In the genomic region with DNA sequence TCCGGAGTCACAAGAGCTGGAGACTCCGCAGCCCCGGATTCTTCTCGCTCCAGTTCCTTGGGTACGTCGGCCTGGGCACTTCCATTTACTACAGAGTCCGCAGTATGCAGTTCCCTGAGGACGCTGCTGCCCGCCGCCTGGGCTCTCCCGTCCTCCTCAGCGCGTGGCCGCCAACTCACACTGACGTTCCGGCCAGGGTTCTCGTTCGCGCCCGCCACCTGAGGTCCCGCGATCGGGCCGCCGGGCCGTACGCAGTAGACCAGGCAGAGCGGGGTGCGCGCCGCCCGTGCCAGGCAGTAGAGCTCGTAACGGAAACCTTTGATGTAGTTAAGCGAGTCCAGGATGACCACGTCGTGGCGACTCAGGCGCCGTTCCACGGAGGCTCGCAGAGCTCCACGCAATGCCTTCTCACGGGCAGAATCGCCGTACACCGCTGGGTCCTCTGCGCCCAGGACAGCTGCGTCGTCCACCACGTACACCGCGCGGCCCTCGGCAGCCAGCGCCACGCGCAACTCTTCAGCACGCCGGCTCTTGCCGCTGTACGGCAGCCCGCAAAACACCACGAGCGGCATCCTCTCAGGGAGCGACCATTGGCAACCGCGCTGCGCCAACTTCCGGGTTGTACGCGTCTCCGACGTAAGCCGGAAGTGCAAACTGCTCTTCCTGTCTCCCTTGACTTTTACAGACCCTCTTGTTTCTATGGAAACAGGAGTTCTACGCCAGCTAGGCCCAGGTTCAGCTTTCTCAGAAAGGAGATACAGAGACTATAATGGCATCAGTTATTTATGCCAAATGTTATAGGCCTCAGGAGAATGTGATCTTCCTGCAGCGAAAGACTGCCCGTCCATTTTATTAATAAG, we compare ENCODE assay signal across 8 cellular contexts. TPM values are rescaled to one million over a fixed set of nuclear protein-coding genes. Genes with fewer than 3 reads are reported as not detected.
DNase-seq lines count a peak whose midpoint lies in the region; ATAC-seq and TF ChIP-seq lines count a peak whose summit lies in the region.

A gene with protein sequence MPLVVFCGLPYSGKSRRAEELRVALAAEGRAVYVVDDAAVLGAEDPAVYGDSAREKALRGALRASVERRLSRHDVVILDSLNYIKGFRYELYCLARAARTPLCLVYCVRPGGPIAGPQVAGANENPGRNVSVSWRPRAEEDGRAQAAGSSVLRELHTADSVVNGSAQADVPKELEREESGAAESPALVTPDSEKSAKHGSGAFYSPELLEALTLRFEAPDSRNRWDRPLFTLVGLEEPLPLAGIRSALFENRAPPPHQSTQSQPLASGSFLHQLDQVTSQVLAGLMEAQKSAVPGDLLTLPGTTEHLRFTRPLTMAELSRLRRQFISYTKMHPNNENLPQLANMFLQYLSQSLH (minus strand): TSS at position 621 of the 860 bp plus-strand sequence. CDS start 49 bp downstream, at position 572.

- DNase-seq in GM10248 (ENCODE audit: extremely low spot score) (peak; percentile 91), NCI-H1092 treated with DMSO at 0.1 percent for 48 hours (lab: John Stamatoyannopoulos, UW) (peak; percentile 78), SKM-1 (lab: John Stamatoyannopoulos, UW; ENCODE audit: unreplicated experiment) (peak; percentile 68), glomerular visceral epithelial cell (ENCODE audit: extremely low spot score) (peak; percentile 90), osteoblast (ENCODE audit: insufficient read length, low spot score, missing footprints) (peak; percentile 94), thoracic aorta (ENCODE audit: low spot score) (peak; percentile 54)
- DNase-seq in activated naive CD4-positive, alpha-beta T cell treated with anti-CD3 and anti-CD28 coated beads, Interleukin-2, amount 50 U/mL, for 72 hours (ENCODE audit: low spot score in 2 of 2): peak; percentile 82 to 83

- peak within 1 kb of the TSS; percentile 93 to 99 for H3K27ac Mint-ChIP-seq in activated naive CD4-positive, alpha-beta T cell treated with anti-CD3 and anti-CD28 coated beads, Interleukin-2, amount 50 U/mL, for 72 hours

- H3K4me2 ChIP-seq in osteoblast (ENCODE audit: insufficient read depth, low read length): peak within 1 kb of the TSS; percentile 100

- TF ChIP-seq CTCF in GM10248 (IDR thresholded peaks at IDR 0.05; ENCODE audit: control extremely low read depth, extremely low read depth, low read depth, missing control alignments) (no peak), osteoblast (IDR thresholded peaks at IDR 0.05; ENCODE audit: extremely low read depth, low read depth, low read length) (no peak), thoracic aorta (IDR thresholded peaks at IDR 0.05) (no peak)

- H3K36me3 Mint-ChIP-seq in activated naive CD4-positive, alpha-beta T cell treated with anti-CD3 and anti-CD28 coated beads, Interleukin-2, amount 50 U/mL, for 72 hours: peaks cover 25 to 28% of the 10 kb centered on the region in 2 donors

- H3K4me3 ChIP-seq in osteoblast (ENCODE audit: insufficient read depth, low read length) (peak within 1 kb of the TSS; percentile 92), thoracic aorta (peak within 1 kb of the TSS; percentile 84)

- H2AFZ ChIP-seq in osteoblast (ENCODE audit: low read length): peak within 1 kb of the TSS; percentile 96

- POLR2A ChIA-PET in GM10248 (lab: Yijun Ruan, JAX): no interaction called here

- H3K27me3 ChIP-seq in osteoblast (ENCODE audit: insufficient read depth, low read length): no peaks in the 10 kb centered on the region
- no peaks in the 10 kb centered on the region for H3K27me3 ChIP-seq in thoracic aorta (replicated peaks; ENCODE audit: insufficient read depth)

- H3K27ac ChIP-seq in osteoblast (ENCODE audit: low read depth, low read length): peak within 1 kb of the TSS; percentile 96
- peak within 1 kb of the TSS; percentile 88 to 91 for H3K27ac ChIP-seq in thoracic aorta

- no peaks in the 10 kb centered on the region for H3K36me3 ChIP-seq in osteoblast (ENCODE audit: insufficient read depth, low read length)
- H3K36me3 ChIP-seq in thoracic aorta: no peaks in the 10 kb centered on the region

- peak; percentile 84 for ATAC-seq in HG02623 (IDR thresholded peaks at IDR 0.05; ENCODE audit: unreplicated experiment)
- peak; percentile 93 to 97 for ATAC-seq in activated naive CD4-positive, alpha-beta T cell treated with anti-CD3 and anti-CD28 coated beads, Interleukin-2, amount 50 U/mL, for 72 hours
- ATAC-seq in thoracic aorta (ENCODE audit: insufficient number of reproducible peaks, low FRiP score, low read depth): peak; percentile 90

- H3K4me1 ChIP-seq in osteoblast (ENCODE audit: insufficient read depth, low read length) (peaks cover 19% of the 10 kb centered on the region), thoracic aorta (ENCODE audit: control insufficient read depth in 1 of 2, low read depth in 2 of 2) (peaks cover 21 to 28% of the 10 kb centered on the region in 2 donors)

- H3K9me3 ChIP-seq in osteoblast (ENCODE audit: low read depth, low read length) (no peaks in the 10 kb centered on the region), thoracic aorta (no peaks in the 10 kb centered on the region)

- H3K9me3 Mint-ChIP-seq in activated naive CD4-positive, alpha-beta T cell treated with anti-CD3 and anti-CD28 coated beads, Interleukin-2, amount 50 U/mL, for 72 hours: no peaks in the 10 kb centered on the region

- peaks cover 11% of the 10 kb centered on the region for H4K20me1 ChIP-seq in osteoblast (ENCODE audit: insufficient read depth, low read length)

- CTCF ChIA-PET in GM10248 (lab: Yijun Ruan, JAX): interaction anchor here (1.0 kb wide), 1 partner anchor 137 kb away, joined by 3 read pairs; no protein-coding TSS in a partner anchor

- H3K79me2 ChIP-seq in osteoblast (ENCODE audit: insufficient read depth, low read length): peaks cover 36% of the 10 kb centered on the region

RNA-seq across cellular contexts. Expression of the gene that starts here (rescaled TPM):
- 10 to 100 TPM; 12.2 to 12.3 TPM for total RNA-seq in activated naive CD4-positive, alpha-beta T cell treated with anti-CD3 and anti-CD28 coated beads, Interleukin-2, amount 50 U/mL, for 72 hours
- 14.5 and 15.6 TPM in 2 replicates for total RNA-seq in osteoblast
- 10 to 100 TPM in 1 of 2 donors, 1 to 10 TPM in 1; 5.4 to 16.2 TPM for total RNA-seq in thoracic aorta

Comparison
In these comparisons a context has a peak if more than half of its experiments do, and no peak if none do; other contexts are left out.
1. Peak in every context shown above with its lines: DNase-seq, ATAC-seq, H3K4me3 ChIP-seq and H3K27ac ChIP-seq.